ENCODE assay signal across 13 cellular contexts in genomic region chr1:28085129-28085528, GRCh38.
"Had no signal": no experiment of that assay in that cellular context is flagged by ENCODE, and none has a peak within 500 bp of the region (broad histone marks: within the 10 kb centered on the region; RNA-seq: fewer than 3 reads in every experiment).

No MANE protein-coding gene starts in this region.

- H3K9me3 Mint-ChIP-seq: activated naive CD4-positive, alpha-beta T cell treated with anti-CD3 and anti-CD28 coated beads, Interleukin-2, amount 50 U/mL, for 24 hours had no signal

- H3K9me3 ChIP-seq: gastrocnemius medialis, heart right ventricle, thyroid gland had no signal

- H3K27me3 Mint-ChIP-seq: activated naive CD4-positive, alpha-beta T cell treated with anti-CD3 and anti-CD28 coated beads, Interleukin-2, amount 50 U/mL, for 24 hours had no signal

- H3K36me3 Mint-ChIP-seq: activated naive CD4-positive, alpha-beta T cell treated with anti-CD3 and anti-CD28 coated beads, Interleukin-2, amount 50 U/mL, for 24 hours had no signal

- H3K4me3 Mint-ChIP-seq: activated naive CD4-positive, alpha-beta T cell treated with anti-CD3 and anti-CD28 coated beads, Interleukin-2, amount 50 U/mL, for 24 hours had no signal

- H3K36me3 ChIP-seq: gastrocnemius medialis, thyroid gland had no signal

- H3K4me3 ChIP-seq: coronary artery, gastrocnemius medialis, heart right ventricle, skin epidermis, thyroid gland had no signal

- DNase-seq: activated CD4-positive, alpha-beta T cell treated with anti-CD3 and anti-CD28 coated beads for 48 hours; activated CD8-positive, alpha-beta memory T cell treated with anti-CD3 and anti-CD28 coated beads for 24 hours; central memory CD4-positive, alpha-beta T cell; effector CD4-positive, alpha-beta T cell; gastrocnemius medialis; heart right ventricle; retina; thyroid gland; WERI-Rb-1 had no signal

- H3K27ac ChIP-seq: coronary artery, skin epidermis, thyroid gland, WERI-Rb-1 had no signal

- H3K27ac Mint-ChIP-seq: activated naive CD4-positive, alpha-beta T cell treated with anti-CD3 and anti-CD28 coated beads, Interleukin-2, amount 50 U/mL, for 24 hours had no signal

- H3K27me3 ChIP-seq: gastrocnemius medialis, heart right ventricle, thyroid gland had no signal

- ATAC-seq: gastrocnemius medialis, heart right ventricle, left lobe of liver had no signal
